Comparison of ENCODE assay signal across 22 cellular contexts in the genomic region with DNA sequence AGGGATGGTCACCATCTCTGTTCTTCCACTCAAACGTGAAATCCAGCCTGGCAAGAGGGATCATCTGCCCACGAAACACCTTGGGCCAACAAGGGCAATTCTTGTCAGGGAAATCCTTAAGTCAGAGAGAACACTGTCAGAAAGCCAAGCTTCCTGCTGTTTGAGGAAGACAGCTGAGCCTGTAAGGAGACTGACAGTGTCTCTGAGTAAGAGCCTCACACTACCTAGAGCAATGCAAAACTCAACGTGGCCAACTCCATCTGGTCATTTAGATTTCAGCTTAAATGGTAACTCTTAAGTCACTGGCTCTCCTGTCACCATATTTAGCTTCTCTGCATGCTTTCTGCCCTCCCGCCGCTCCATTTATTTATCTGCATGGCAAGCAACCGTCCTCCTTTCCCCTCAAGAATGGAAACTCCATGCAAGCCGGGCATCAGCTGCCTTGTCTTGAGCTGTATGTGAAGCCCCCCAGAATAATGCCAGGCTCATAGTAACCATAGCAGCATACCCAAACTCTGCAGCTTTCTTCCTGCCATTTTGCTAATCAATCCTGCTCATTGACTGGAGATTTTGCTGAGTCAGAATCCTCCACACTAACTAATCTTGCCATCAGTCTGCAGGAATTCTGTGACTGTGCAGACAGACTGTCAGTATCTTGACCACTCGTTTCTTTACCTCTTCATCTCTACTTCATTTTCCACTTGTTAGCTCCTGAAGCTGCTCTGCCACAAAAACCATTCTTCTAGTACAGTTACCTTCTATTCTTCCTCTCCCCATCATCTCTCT.
"Had no signal": no experiment of that assay in that cellular context is flagged by ENCODE, and none has a peak within 500 bp of the region (broad histone marks: within the 10 kb centered on the region; RNA-seq: fewer than 3 reads in every experiment).

No MANE protein-coding gene starts in this region.

- H3K4me1 ChIP-seq: body of pancreas, parathyroid adenoma, suprapubic skin had no signal

- DNase-seq: activated CD4-positive, alpha-beta T cell treated with anti-CD3 and anti-CD28 coated beads, Interleukin-2, amount 50 U/mL, for 4 hours; activated naive CD4-positive, alpha-beta T cell treated with Interleukin-2 at 50 U/mL for 16 hours; activated naive CD8-positive, alpha-beta T cell treated with anti-CD3 and anti-CD28 coated beads, Interleukin-2, amount 10 ng/mL, durations not matched to agents 7 days and 5 days; amygdala; body of pancreas; endodermal cell; foreskin keratinocyte; naive thymus-derived CD8-positive, alpha-beta T cell; retina; stimulated activated CD4-positive, alpha-beta T cell treated with anti-CD3 and anti-CD28 coated beads, Interleukin-12 subunit alpha, Interleukin-12 subunit beta, amount 100 ng/mL, for 4 hours; stimulated activated CD4-positive, alpha-beta T cell treated with anti-CD3 and anti-CD28 coated beads, Interleukin-1b, Interleukin-23, amount 100 ng/mL, for 48 hours; stimulated activated naive CD4-positive, alpha-beta T cell treated with Interleukin-2 at 50 U/mL for 16 hours had no signal

- H3K9me3 Mint-ChIP-seq: activated naive CD8-positive, alpha-beta T cell treated with anti-CD3 and anti-CD28 coated beads, Interleukin-2, amount 10 ng/mL, durations not matched to agents 7 days and 5 days; activated T-helper 17 cell treated with anti-CD3 and anti-CD28 coated beads, Interleukin-2, amount 50 U/mL, for 72 hours; endodermal cell had no signal

- FAIRE-seq: colon, TTC549 had no signal

- H3K4me3 ChIP-seq: body of pancreas, hepatocyte, suprapubic skin, vagina had no signal

- H3K27me3 ChIP-seq: body of pancreas, foreskin keratinocyte, hepatocyte, neutrophil, suprapubic skin, vagina had no signal

- H3K36me3 Mint-ChIP-seq: activated naive CD8-positive, alpha-beta T cell treated with anti-CD3 and anti-CD28 coated beads, Interleukin-2, amount 10 ng/mL, durations not matched to agents 7 days and 5 days; memory B cell; naive thymus-derived CD8-positive, alpha-beta T cell had no signal

- H3K4me2 ChIP-seq: hepatocyte had no signal

- H3K4me3 Mint-ChIP-seq: activated naive CD8-positive, alpha-beta T cell treated with anti-CD3 and anti-CD28 coated beads, Interleukin-2, amount 10 ng/mL, durations not matched to agents 7 days and 5 days; activated T-helper 17 cell treated with anti-CD3 and anti-CD28 coated beads, Interleukin-2, amount 50 U/mL, for 72 hours; endodermal cell; memory B cell; naive thymus-derived CD8-positive, alpha-beta T cell had no signal

- H3K27ac ChIP-seq: body of pancreas, epithelial cell of prostate, foreskin keratinocyte, hepatocyte, neutrophil, parathyroid adenoma, suprapubic skin, vagina had no signal

- H3K9me3 ChIP-seq: body of pancreas, neutrophil, suprapubic skin, vagina had no signal

- H3K27ac Mint-ChIP-seq: activated naive CD8-positive, alpha-beta T cell treated with anti-CD3 and anti-CD28 coated beads, Interleukin-2, amount 10 ng/mL, durations not matched to agents 7 days and 5 days; activated T-helper 17 cell treated with anti-CD3 and anti-CD28 coated beads, Interleukin-2, amount 50 U/mL, for 72 hours; endodermal cell; memory B cell had no signal

- H2AFZ ChIP-seq: hepatocyte, parathyroid adenoma had no signal

- H3K4me1 Mint-ChIP-seq: activated naive CD8-positive, alpha-beta T cell treated with anti-CD3 and anti-CD28 coated beads, Interleukin-2, amount 10 ng/mL, durations not matched to agents 7 days and 5 days; activated T-helper 17 cell treated with anti-CD3 and anti-CD28 coated beads, Interleukin-2, amount 50 U/mL, for 72 hours had no signal

- ATAC-seq: activated T-helper 17 cell treated with anti-CD3 and anti-CD28 coated beads, Interleukin-2, amount 50 U/mL, for 72 hours; body of pancreas; foreskin keratinocyte; naive thymus-derived CD8-positive, alpha-beta T cell had no signal

- H3K36me3 ChIP-seq: neutrophil, suprapubic skin, vagina had no signal

- H3K79me2 ChIP-seq: hepatocyte, parathyroid adenoma had no signal
